Comparison of ENCODE assay signal across 1 cellular context in the genomic region with DNA sequence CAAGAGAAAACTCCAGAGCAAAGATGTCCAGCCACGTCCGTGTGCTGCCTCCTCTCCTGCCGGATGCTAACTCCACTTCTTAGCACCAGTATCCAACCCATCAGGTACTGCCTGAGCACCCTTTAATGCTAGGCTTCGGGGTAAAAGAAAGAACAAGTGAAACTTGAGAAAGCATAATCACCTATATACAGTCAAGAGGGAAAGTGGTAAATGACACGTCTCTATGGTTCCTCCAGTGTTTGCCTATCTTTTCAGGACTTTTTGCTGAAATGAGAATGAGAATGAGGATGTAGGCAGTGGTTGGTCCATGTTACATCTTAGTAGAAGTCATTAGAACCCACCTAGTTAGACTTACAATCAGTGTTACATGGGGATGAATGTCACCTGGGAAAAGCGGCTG.
TF ChIP-seq lines count a peak whose summit lies in the region.

No MANE protein-coding gene starts in this region.

TF ChIP-seq in GM12878, 131 proteins besides CTCF, POLR2A, EP300 and RAD21 (continued from another document):
- TF ChIP-seq, protein P1, sequence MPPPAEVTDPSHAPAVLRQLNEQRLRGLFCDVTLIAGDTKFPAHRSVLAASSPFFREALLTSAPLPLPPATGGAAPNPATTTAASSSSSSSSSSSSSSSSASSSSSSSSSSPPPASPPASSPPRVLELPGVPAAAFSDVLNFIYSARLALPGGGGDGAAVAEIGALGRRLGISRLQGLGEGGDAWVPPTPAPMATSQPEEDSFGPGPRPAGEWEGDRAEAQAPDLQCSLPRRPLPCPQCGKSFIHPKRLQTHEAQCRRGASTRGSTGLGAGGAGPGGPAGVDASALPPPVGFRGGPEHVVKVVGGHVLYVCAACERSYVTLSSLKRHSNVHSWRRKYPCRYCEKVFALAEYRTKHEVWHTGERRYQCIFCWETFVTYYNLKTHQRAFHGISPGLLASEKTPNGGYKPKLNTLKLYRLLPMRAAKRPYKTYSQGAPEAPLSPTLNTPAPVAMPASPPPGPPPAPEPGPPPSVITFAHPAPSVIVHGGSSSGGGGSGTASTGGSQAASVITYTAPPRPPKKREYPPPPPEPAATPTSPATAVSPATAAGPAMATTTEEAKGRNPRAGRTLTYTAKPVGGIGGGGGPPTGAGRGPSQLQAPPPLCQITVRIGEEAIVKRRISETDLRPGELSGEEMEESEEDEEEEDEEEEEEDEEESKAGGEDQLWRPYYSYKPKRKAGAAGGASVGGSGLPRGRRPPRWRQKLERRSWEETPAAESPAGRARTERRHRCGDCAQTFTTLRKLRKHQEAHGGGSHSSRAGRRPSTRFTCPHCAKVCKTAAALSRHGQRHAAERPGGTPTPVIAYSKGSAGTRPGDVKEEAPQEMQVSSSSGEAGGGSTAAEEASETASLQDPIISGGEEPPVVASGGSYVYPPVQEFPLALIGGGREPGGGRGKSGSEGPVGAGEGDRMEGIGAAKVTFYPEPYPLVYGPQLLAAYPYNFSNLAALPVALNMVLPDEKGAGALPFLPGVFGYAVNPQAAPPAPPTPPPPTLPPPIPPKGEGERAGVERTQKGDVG (CRISPR knock-in tag; IDR thresholded peaks at IDR 0.05): no peak
- no peak for TF ChIP-seq SREBF2 (IDR thresholded peaks at IDR 0.05; ENCODE audit: low read length)
- no peak for TF ChIP-seq TAF1 (IDR thresholded peaks at IDR 0.05; ENCODE audit: borderline replicate concordance, low read depth, low read length)
- no peak for TF ChIP-seq TCF7 (IDR thresholded peaks at IDR 0.05; ENCODE audit: borderline replicate concordance)
- no peak for TF ChIP-seq NBN (IDR thresholded peaks at IDR 0.05)
- no peak for TF ChIP-seq RCOR1 (conservative IDR thresholded peaks at IDR 0.05; ENCODE audit: low read depth, low read length)
- no peak for TF ChIP-seq DPF2 (IDR thresholded peaks at IDR 0.05)
- no peak for TF ChIP-seq ZNF384 (IDR thresholded peaks at IDR 0.05; ENCODE audit: borderline replicate concordance, low read depth, low read length)
- no peak for TF ChIP-seq ETV6 (conservative IDR thresholded peaks at IDR 0.05 in 1 of 2, IDR thresholded peaks at IDR 0.05 in 1 of 2; ENCODE audit: borderline replicate concordance in 1 of 2, low read depth in 1 of 2)
- no peak for TF ChIP-seq SIX5 (IDR thresholded peaks at IDR 0.05; ENCODE audit: low read depth, low read length, severe bottlenecking)
